Comparison of ENCODE assay signal across 1 cellular context in the genomic region with DNA sequence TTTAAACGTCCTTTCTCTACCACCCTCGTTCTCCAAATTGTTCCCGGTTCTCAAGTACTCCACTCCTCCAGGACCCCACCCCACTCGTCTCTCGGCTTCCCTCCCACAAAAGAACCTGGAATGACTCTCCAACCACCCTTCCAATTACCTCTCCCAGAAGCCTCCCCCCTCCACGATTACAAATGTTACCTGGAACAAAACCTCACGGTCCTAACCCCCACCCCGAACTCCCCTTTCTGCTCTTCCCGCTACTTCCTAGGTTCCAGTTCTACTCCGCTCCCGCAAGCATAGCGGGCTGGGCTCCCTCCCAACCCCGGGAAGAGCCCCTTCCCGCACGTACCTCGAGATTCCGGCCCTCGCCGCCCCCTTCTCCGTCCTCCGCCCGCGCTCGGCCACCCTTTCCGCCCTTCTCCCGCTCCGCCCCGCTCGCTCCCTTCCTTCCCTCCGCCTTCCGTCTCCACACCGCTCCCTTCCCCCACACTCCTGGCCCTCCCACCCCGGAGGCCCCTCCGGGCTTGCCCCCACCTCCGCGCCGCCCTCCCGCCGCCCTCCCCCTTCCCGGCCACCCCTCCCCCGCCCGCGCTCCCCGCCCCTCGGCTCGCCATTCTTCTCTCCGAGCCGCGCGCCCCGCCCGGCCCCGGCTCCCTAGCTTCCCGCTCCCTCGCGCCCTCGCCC.
TF ChIP-seq lines count a peak whose summit lies in the region.

No MANE protein-coding gene starts in this region.

TF ChIP-seq in HepG2, 621 proteins besides CTCF, POLR2A, EP300 and RAD21 (continued from another document and continues in another):
- no peak for TF ChIP-seq NPAS2 (CRISPR knock-in tag; IDR thresholded peaks at IDR 0.05; ENCODE audit: borderline replicate concordance)
- peak; percentile 38; the same call in 1 of the 2 replicates for TF ChIP-seq ZNF713 (CRISPR knock-in tag; IDR thresholded peaks at IDR 0.05)
- TF ChIP-seq NR3C1 (CRISPR knock-in tag; IDR thresholded peaks at IDR 0.05), result no peak
- peak; percentile 58; the same call in 1 of the 2 replicates for TF ChIP-seq ZNF788 (CRISPR knock-in tag; IDR thresholded peaks at IDR 0.05; ENCODE audit: borderline replicate concordance)
- no peak for TF ChIP-seq ZNF367 (CRISPR knock-in tag; IDR thresholded peaks at IDR 0.05; ENCODE audit: borderline replicate concordance)
- TF ChIP-seq NKX3-1 (CRISPR knock-in tag; IDR thresholded peaks at IDR 0.05), result no peak
- TF ChIP-seq, protein P1, sequence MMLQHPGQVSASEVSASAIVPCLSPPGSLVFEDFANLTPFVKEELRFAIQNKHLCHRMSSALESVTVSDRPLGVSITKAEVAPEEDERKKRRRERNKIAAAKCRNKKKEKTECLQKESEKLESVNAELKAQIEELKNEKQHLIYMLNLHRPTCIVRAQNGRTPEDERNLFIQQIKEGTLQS (CRISPR knock-in tag; IDR thresholded peaks at IDR 0.05), result 0 out of 2 replicates have a peak, but pooled peaks have one; percentile 17
- TF ChIP-seq RBM22 (optimal IDR thresholded peaks at IDR 0.05; ENCODE audit: low read length), result peak; percentile 95
- TF ChIP-seq ZIK1 (CRISPR knock-in tag; IDR thresholded peaks at IDR 0.05; ENCODE audit: borderline replicate concordance, low read depth), result no peak
- 0 out of 2 replicates have a peak, but pooled peaks have one; percentile 18 for TF ChIP-seq ARNT2 (CRISPR knock-in tag; IDR thresholded peaks at IDR 0.05; ENCODE audit: low read depth)
- peak; percentile 86; the same call in 1 of the 2 replicates for TF ChIP-seq ZBTB25 (CRISPR knock-in tag; IDR thresholded peaks at IDR 0.05)
- TF ChIP-seq AHR (CRISPR knock-in tag; IDR thresholded peaks at IDR 0.05), result peak; percentile 63; the same call in 1 of the 2 replicates
- TF ChIP-seq ZNF282 (IDR thresholded peaks at IDR 0.05; ENCODE audit: partially characterized antibody), result peak; percentile 100
- TF ChIP-seq HNRNPL (IDR thresholded peaks at IDR 0.05; ENCODE audit: low read depth, low read length), result no peak
- TF ChIP-seq REPIN1 (CRISPR knock-in tag; IDR thresholded peaks at IDR 0.05; ENCODE audit: borderline replicate concordance, low read depth), result no peak
- peak; percentile 45; the same call in 1 of the 2 replicates for TF ChIP-seq GFI1 (CRISPR knock-in tag; IDR thresholded peaks at IDR 0.05; ENCODE audit: borderline replicate concordance)
- TF ChIP-seq ZNF569 (CRISPR knock-in tag; IDR thresholded peaks at IDR 0.05; ENCODE audit: borderline replicate concordance), result no peak
- peak; percentile 97 for TF ChIP-seq ZNF281 (CRISPR knock-in tag; IDR thresholded peaks at IDR 0.05; ENCODE audit: borderline replicate concordance)
- TF ChIP-seq ELF4 (CRISPR knock-in tag; IDR thresholded peaks at IDR 0.05; ENCODE audit: borderline replicate concordance), result no peak
- TF ChIP-seq ZNF687 (CRISPR knock-in tag; IDR thresholded peaks at IDR 0.05), result peak; percentile 65
- no peak for TF ChIP-seq GABPA (IDR thresholded peaks at IDR 0.05; ENCODE audit: low read depth, low read length)
- peak; percentile 69 for TF ChIP-seq GABPA (CRISPR knock-in tag; IDR thresholded peaks at IDR 0.05; ENCODE audit: low read depth)
- no peak for TF ChIP-seq ZNF724P (CRISPR knock-in tag; IDR thresholded peaks at IDR 0.05; ENCODE audit: borderline replicate concordance)
- TF ChIP-seq SP2 (CRISPR knock-in tag; IDR thresholded peaks at IDR 0.05), result no peak
- no peak for TF ChIP-seq HMG20A (CRISPR knock-in tag; IDR thresholded peaks at IDR 0.05; ENCODE audit: borderline replicate concordance)
- no peak for TF ChIP-seq ZNF441 (CRISPR knock-in tag; IDR thresholded peaks at IDR 0.05; ENCODE audit: borderline replicate concordance)
- TF ChIP-seq ZNF235 (CRISPR knock-in tag; IDR thresholded peaks at IDR 0.05; ENCODE audit: borderline replicate concordance), result 0 out of 2 replicates have a peak, but pooled peaks have one; percentile 6
- TF ChIP-seq, protein P2, sequence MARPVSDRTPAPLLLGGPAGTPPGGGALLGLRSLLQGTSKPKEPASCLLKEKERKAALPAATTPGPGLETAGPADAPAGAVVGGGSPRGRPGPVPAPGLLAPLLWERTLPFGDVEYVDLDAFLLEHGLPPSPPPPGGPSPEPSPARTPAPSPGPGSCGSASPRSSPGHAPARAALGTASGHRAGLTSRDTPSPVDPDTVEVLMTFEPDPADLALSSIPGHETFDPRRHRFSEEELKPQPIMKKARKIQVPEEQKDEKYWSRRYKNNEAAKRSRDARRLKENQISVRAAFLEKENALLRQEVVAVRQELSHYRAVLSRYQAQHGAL (CRISPR knock-in tag; IDR thresholded peaks at IDR 0.05; ENCODE audit: not compliant biosample characterization), result no peak
- TF ChIP-seq ZBTB21 (CRISPR knock-in tag; IDR thresholded peaks at IDR 0.05), result no peak
- 0 out of 2 replicates have a peak, but pooled peaks have one; percentile 8 for TF ChIP-seq CAMTA2 (CRISPR knock-in tag; IDR thresholded peaks at IDR 0.05; ENCODE audit: borderline replicate concordance)
- no peak for TF ChIP-seq TSC22D2 (CRISPR knock-in tag; IDR thresholded peaks at IDR 0.05; ENCODE audit: borderline replicate concordance)
- no peak for TF ChIP-seq ZNF737 (CRISPR knock-in tag; IDR thresholded peaks at IDR 0.05; ENCODE audit: borderline replicate concordance)
- no peak; the same call in 1 of the 2 replicates for TF ChIP-seq SSRP1 (CRISPR knock-in tag; IDR thresholded peaks at IDR 0.05)
- 0 out of 2 replicates have a peak, but pooled peaks have one; percentile 47 for TF ChIP-seq HES4 (CRISPR knock-in tag; IDR thresholded peaks at IDR 0.05; ENCODE audit: borderline replicate concordance)
- 0 out of 2 replicates have a peak, but pooled peaks have one; percentile 13 for TF ChIP-seq ZNF747 (CRISPR knock-in tag; IDR thresholded peaks at IDR 0.05; ENCODE audit: borderline replicate concordance)
- no peak for TF ChIP-seq KDM5A (IDR thresholded peaks at IDR 0.05; ENCODE audit: borderline replicate concordance, low read length)
- TF ChIP-seq, protein P3, sequence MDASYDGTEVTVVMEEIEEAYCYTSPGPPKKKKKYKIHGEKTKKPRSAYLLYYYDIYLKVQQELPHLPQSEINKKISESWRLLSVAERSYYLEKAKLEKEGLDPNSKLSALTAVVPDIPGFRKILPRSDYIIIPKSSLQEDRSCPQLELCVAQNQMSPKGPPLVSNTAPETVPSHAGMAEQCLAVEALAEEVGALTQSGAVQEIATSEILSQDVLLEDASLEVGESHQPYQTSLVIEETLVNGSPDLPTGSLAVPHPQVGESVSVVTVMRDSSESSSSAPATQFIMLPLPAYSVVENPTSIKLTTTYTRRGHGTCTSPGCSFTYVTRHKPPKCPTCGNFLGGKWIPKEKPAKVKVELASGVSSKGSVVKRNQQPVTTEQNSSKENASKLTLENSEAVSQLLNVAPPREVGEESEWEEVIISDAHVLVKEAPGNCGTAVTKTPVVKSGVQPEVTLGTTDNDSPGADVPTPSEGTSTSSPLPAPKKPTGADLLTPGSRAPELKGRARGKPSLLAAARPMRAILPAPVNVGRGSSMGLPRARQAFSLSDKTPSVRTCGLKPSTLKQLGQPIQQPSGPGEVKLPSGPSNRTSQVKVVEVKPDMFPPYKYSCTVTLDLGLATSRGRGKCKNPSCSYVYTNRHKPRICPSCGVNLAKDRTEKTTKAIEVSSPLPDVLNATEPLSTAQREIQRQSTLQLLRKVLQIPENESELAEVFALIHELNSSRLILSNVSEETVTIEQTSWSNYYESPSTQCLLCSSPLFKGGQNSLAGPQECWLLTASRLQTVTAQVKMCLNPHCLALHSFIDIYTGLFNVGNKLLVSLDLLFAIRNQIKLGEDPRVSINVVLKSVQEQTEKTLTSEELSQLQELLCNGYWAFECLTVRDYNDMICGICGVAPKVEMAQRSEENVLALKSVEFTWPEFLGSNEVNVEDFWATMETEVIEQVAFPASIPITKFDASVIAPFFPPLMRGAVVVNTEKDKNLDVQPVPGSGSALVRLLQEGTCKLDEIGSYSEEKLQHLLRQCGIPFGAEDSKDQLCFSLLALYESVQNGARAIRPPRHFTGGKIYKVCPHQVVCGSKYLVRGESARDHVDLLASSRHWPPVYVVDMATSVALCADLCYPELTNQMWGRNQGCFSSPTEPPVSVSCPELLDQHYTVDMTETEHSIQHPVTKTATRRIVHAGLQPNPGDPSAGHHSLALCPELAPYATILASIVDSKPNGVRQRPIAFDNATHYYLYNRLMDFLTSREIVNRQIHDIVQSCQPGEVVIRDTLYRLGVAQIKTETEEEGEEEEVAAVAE (CRISPR knock-in tag; IDR thresholded peaks at IDR 0.05; ENCODE audit: borderline replicate concordance), result no peak
- TF ChIP-seq ZNF709 (CRISPR knock-in tag; IDR thresholded peaks at IDR 0.05), result 0 out of 2 replicates have a peak, but pooled peaks have one; percentile 11
- TF ChIP-seq, protein P4, sequence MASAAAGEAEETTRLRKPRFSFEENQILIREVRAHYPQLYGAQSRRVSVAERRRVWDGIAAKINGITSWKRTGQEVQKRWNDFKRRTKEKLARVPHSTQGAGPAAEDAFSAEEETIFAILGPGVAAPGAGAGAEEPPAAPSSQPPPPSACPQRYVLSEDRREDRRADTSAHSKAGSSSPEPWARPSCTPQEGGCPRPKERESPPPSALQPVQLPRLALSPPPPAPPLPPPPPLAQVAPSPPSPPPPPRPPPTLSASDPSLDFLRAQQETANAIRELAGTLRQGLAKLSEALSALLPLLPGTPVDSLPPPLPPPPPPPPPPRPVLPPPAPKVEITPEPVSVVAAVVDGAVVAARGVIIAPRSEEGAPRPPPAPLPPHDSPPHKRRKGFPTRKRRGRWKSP (CRISPR knock-in tag; IDR thresholded peaks at IDR 0.05), result 0 out of 2 replicates have a peak, but pooled peaks have one; percentile 55
- TF ChIP-seq ZFYVE20 (CRISPR knock-in tag; IDR thresholded peaks at IDR 0.05; ENCODE audit: borderline replicate concordance, low read depth), result peak; percentile 43; the same call in 1 of the 2 replicates
- peak; percentile 77 for TF ChIP-seq KAT7 (CRISPR knock-in tag; IDR thresholded peaks at IDR 0.05; ENCODE audit: borderline replicate concordance)
- TF ChIP-seq ZNF607 (CRISPR knock-in tag; IDR thresholded peaks at IDR 0.05; ENCODE audit: borderline replicate concordance), result peak; percentile 7
- no peak for TF ChIP-seq NR2F1 (CRISPR knock-in tag; IDR thresholded peaks at IDR 0.05)
